8 cellular contexts compared by ENCODE assay signal in genomic region chr17:51119415-51120356, GRCh38. TPM values are rescaled to one million over a fixed set of nuclear protein-coding genes. Genes with fewer than 3 reads are reported as not detected.
DNase-seq lines count a peak whose midpoint lies in the region; ATAC-seq and TF ChIP-seq lines count a peak whose summit lies in the region.

No MANE protein-coding gene starts in this region.

- peak overlapping the region; percentile 15 for H2BK5ac ChIP-seq in trophoblast cell (ENCODE audit: low read depth, low read length, poor library complexity)

- H4K12ac ChIP-seq in trophoblast cell (ENCODE audit: low read depth, low read length): no peak overlapping the region

- peak overlapping the region; percentile 92 to 99 (median 95) for H3K4me3 Mint-ChIP-seq in CD8-positive, alpha-beta memory T cell

- H3K79me2 ChIP-seq in trophoblast cell (ENCODE audit: control insufficient read depth, insufficient read depth, low read length, poor library complexity): peaks cover 17% of the 10 kb centered on the region

- no peak overlapping the region for H4K8ac ChIP-seq in trophoblast cell (ENCODE audit: low read depth, low read length)

- no peak overlapping the region for H2BK12ac ChIP-seq in trophoblast cell (ENCODE audit: low read length)

- H3K4me3 ChIP-seq in CD8-positive, alpha-beta memory T cell (ENCODE audit: low read length): peak overlapping the region; percentile 68
- H3K4me3 ChIP-seq in SK-N-MC (peak overlapping the region; percentile 96), heart right ventricle (peak overlapping the region; percentile 74 to 99 (median 98)), trophoblast cell (ENCODE audit: low read depth, low read length) (peak overlapping the region; percentile 95)

- H3K4me1 ChIP-seq in CD8-positive, alpha-beta memory T cell (ENCODE audit: insufficient read depth, low read length): peaks cover 35% of the 10 kb centered on the region
- H3K4me1 ChIP-seq in heart right ventricle: peaks cover 9 to 47% (median 29%) of the 10 kb centered on the region in 9 donors
- peaks cover 3 to 12% of the 10 kb centered on the region in 2 experiments for H3K4me1 ChIP-seq in trophoblast cell (ENCODE audit: control insufficient read depth in 1 of 2, insufficient read depth in 2 of 2, low read length in 2 of 2)

- DNase-seq in CD8-positive, alpha-beta memory T cell: peak; percentile 22 to 65 (median 27)
- DNase-seq in SK-N-MC (ENCODE audit: low read depth, low spot score) (no peak), amniotic stem cell (lab: John Stamatoyannopoulos, UW) (peak; percentile 54), heart right ventricle (peak; percentile 39 to 49), trophoblast cell (peak in 1 of 2 donors; percentile 44), occipital lobe (lab: John Stamatoyannopoulos, UW) (no peak)

- peak overlapping the region; percentile 51 for H3K14ac ChIP-seq in trophoblast cell (ENCODE audit: low read length)

- no peak overlapping the region for H3K23ac ChIP-seq in trophoblast cell (ENCODE audit: low read length)

- TF ChIP-seq CTCF in heart right ventricle (IDR thresholded peaks at IDR 0.05): peak in 6 of 9 donors; percentile 11 to 56 (median 32)

- no peaks in the 10 kb centered on the region for H3K27me3 ChIP-seq in CD8-positive, alpha-beta memory T cell (ENCODE audit: insufficient read depth, low read length, poor library complexity, severe bottlenecking)
- H3K27me3 ChIP-seq in heart right ventricle (no peaks in the 10 kb centered on the region), trophoblast cell (ENCODE audit: insufficient read depth, low read length) (no peaks in the 10 kb centered on the region)

- H3K18ac ChIP-seq in trophoblast cell (ENCODE audit: low read length): peak overlapping the region; percentile 68

- POLR2A ChIA-PET in CD8-positive, alpha-beta memory T cell (lab: Charles Lee): interaction anchor here (0.6 to 2.3 kb wide), 12 partner anchors 8 to 254 kb away, joined by 3 to 23 read pairs (median 4); partner anchors contain the start of genes MBTD1, NME1, NME2 and TOB1

- WGBS in heart right ventricle, 2 donors: 1 to 2% methylated on average over 40 to 49 of the region's 49 CpGs
- WGBS in trophoblast cell (ENCODE audit: extremely low coverage, insufficient coverage, insufficient read length): no CpG with 5 or more reads among the region's 49 CpGs

- peak overlapping the region; percentile 27 for H2AFZ ChIP-seq in trophoblast cell (ENCODE audit: insufficient read depth, low read length, poor library complexity)

- H3K9me3 ChIP-seq in CD8-positive, alpha-beta memory T cell (ENCODE audit: low read length): no peaks in the 10 kb centered on the region
- no peaks in the 10 kb centered on the region for H3K9me3 ChIP-seq in SK-N-MC (ENCODE audit: low read depth, low read length)
- no peaks in the 10 kb centered on the region for H3K9me3 ChIP-seq in heart right ventricle
- H3K9me3 ChIP-seq in trophoblast cell (ENCODE audit: insufficient read depth, low read depth, low read length): no peaks in the 10 kb centered on the region

- H3K36me3 ChIP-seq in CD8-positive, alpha-beta memory T cell (ENCODE audit: insufficient read depth, low read length): no peaks in the 10 kb centered on the region
- H3K36me3 ChIP-seq in SK-N-MC (ENCODE audit: insufficient read depth, low read length): no peaks in the 10 kb centered on the region
- H3K36me3 ChIP-seq in heart right ventricle: no peaks in the 10 kb centered on the region
- H3K36me3 ChIP-seq in trophoblast cell (ENCODE audit: control insufficient read depth in 1 of 2, insufficient read depth in 2 of 2, low read length in 2 of 2): no peaks in the 10 kb centered on the region

- H3K79me1 ChIP-seq in trophoblast cell (ENCODE audit: low read length): peaks cover 15% of the 10 kb centered on the region

- H3K9me3 Mint-ChIP-seq in CD8-positive, alpha-beta memory T cell: no peaks in the 10 kb centered on the region

- peaks cover 54 to 68% (median 66%) of the 10 kb centered on the region in 3 donors for H3K4me1 Mint-ChIP-seq in CD8-positive, alpha-beta memory T cell

- H3K27ac ChIP-seq in CD8-positive, alpha-beta memory T cell (ENCODE audit: low read depth, low read length): peak overlapping the region; percentile 94
- H3K27ac ChIP-seq in SK-N-MC (no peak overlapping the region), heart right ventricle (peak overlapping the region; percentile 94 to 100 (median 98)), trophoblast cell (ENCODE audit: low read depth, low read length) (peak overlapping the region; percentile 37)

- peaks cover 0 to 2% of the 10 kb centered on the region in 2 donors for H3K27me3 Mint-ChIP-seq in CD8-positive, alpha-beta memory T cell

- H3K9ac ChIP-seq in SK-N-MC (ENCODE audit: insufficient read length) (peak overlapping the region; percentile 84), trophoblast cell (ENCODE audit: low read length) (peak overlapping the region; percentile 76)

- CTCF ChIA-PET in CD8-positive, alpha-beta memory T cell (lab: Charles Lee): interaction anchor here (0.6 to 1.8 kb wide), 8 partner anchors 9 to 119 kb away, joined by 3 to 12 read pairs (median 3); partner anchors contain the start of gene NME1

- H3K36me3 Mint-ChIP-seq in CD8-positive, alpha-beta memory T cell: peaks cover 0 to 14% (median 0%) of the 10 kb centered on the region in 3 donors

- H2AK5ac ChIP-seq in trophoblast cell (ENCODE audit: low read length): no peak overlapping the region

- H4K91ac ChIP-seq in trophoblast cell (ENCODE audit: low read depth, low read length): peak overlapping the region; percentile 45

- peak; percentile 16 for ATAC-seq in GM19372 (IDR thresholded peaks at IDR 0.05; ENCODE audit: low read depth, unreplicated experiment)
- ATAC-seq in HG03457 (IDR thresholded peaks at IDR 0.05; ENCODE audit: unreplicated experiment): peak; percentile 16
- ATAC-seq in heart right ventricle: peak in 5 of 8 donors; percentile 8 to 25 (median 12)

- peak overlapping the region; percentile 95 to 99 (median 97) for H3K27ac Mint-ChIP-seq in CD8-positive, alpha-beta memory T cell

- H3K4ac ChIP-seq in trophoblast cell (ENCODE audit: low read depth, low read length): peak overlapping the region; percentile 76

- intact Hi-C loops in heart right ventricle (cut with DNase I): loop anchor here in 5 of 10 donors (1.0 to 5.0 kb wide), 4 partner anchors 33 to 253 kb away; partner anchors contain the start of genes NME1 (in 4 of the 5) and TOB1 (in 1 of the 5)

- peak overlapping the region; percentile 29 for H2BK120ac ChIP-seq in trophoblast cell (ENCODE audit: insufficient read depth, low read length, poor library complexity)

- H3K4me2 ChIP-seq in trophoblast cell (ENCODE audit: low read length): peak overlapping the region; percentile 77

RNA-seq across cellular contexts. Expression of gene SPAG9, which starts 1.0 kb away (rescaled TPM):
- 10 to 100 TPM; 40.6 to 43.0 TPM for total RNA-seq in CD8-positive, alpha-beta memory T cell
- polyA plus RNA-seq in CD8-positive, alpha-beta memory T cell: 10.5 TPM
- total RNA-seq in heart right ventricle: 10 to 100 TPM; 43.3 to 65.8 (median 52.8) TPM
- polyA plus RNA-seq in heart right ventricle: 10 to 100 TPM; 20.7 to 24.0 TPM
- 77.3 and 82.1 TPM in 2 replicates for polyA plus RNA-seq in trophoblast cell (2013)
- total RNA-seq in occipital lobe: 307 TPM

RNA-seq across cellular contexts. Expression of gene NME1, which starts 33.7 kb away (rescaled TPM):
- total RNA-seq in CD8-positive, alpha-beta memory T cell: 100 to 1,000 TPM; 401 to 404 TPM
- polyA plus RNA-seq in CD8-positive, alpha-beta memory T cell: 61.2 TPM
- total RNA-seq in heart right ventricle: 10 to 100 TPM; 12.9 to 52.0 (median 21.8) TPM
- polyA plus RNA-seq in heart right ventricle: 100 to 1,000 TPM in 1 of 2 donors, 10 to 100 TPM in 1; 31.8 to 169 TPM
- polyA plus RNA-seq in trophoblast cell (2013): 98.3 and 105 TPM in 2 replicates
- 62.2 TPM for total RNA-seq in occipital lobe

RNA-seq across cellular contexts. Expression of gene NME2, which starts 46.5 kb away (rescaled TPM):
- total RNA-seq in CD8-positive, alpha-beta memory T cell: 100 to 1,000 TPM; 926 to 930 TPM
- 286 TPM for polyA plus RNA-seq in CD8-positive, alpha-beta memory T cell
- total RNA-seq in heart right ventricle: 100 to 1,000 TPM; 117 to 302 (median 208) TPM
- polyA plus RNA-seq in heart right ventricle: 100 to 1,000 TPM; 351 to 965 TPM
- 956 and 974 TPM in 2 replicates for polyA plus RNA-seq in trophoblast cell (2013)
- total RNA-seq in occipital lobe: 160 TPM

Comparison
In these comparisons a context has a peak if more than half of its experiments do, and no peak if none do; other contexts are left out.
1. DNase-seq: peak in CD8-positive, alpha-beta memory T cell (5 of 5), amniotic stem cell (single experiment) and heart right ventricle (2 of 2); none in SK-N-MC (single experiment) and occipital lobe (single experiment).
2. Peak in every context shown above with its lines, with median percentiles within 50 percentile points of each other: H3K4me3 ChIP-seq and ATAC-seq.